2 cellular contexts compared by ENCODE assay signal in the genomic region with DNA sequence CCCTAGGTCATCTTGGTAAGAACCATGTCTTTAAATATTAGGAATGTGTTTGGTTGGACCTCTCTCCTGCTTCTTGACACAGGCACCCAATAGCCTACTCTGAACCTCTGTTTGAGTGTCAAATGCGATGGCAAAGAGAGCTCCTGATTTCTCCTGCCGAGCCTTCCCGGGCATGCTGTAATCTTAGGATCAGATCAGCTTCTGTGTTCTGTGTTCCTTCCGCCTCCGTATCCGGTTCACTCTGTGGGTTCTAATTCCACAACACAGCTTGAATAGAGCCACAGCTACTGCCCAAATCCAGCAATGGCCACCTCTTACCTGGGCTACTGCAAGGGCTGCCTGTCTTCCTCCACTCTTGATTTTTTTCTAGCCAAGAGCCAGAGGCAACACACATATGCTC.
TF ChIP-seq lines count a peak whose summit lies in the region.

No MANE protein-coding gene starts in this region.

TF ChIP-seq in HepG2, 621 proteins besides CTCF, POLR2A, EP300 and RAD21:
- no peak for TF ChIP-seq ZNF3 (CRISPR knock-in tag; IDR thresholded peaks at IDR 0.05)
- TF ChIP-seq SETDB1 (CRISPR knock-in tag; IDR thresholded peaks at IDR 0.05; ENCODE audit: borderline replicate concordance) = no peak
- TF ChIP-seq KDM3A (CRISPR knock-in tag; IDR thresholded peaks at IDR 0.05; ENCODE audit: low read depth) = no peak
- TF ChIP-seq ZNF629 (CRISPR knock-in tag; conservative IDR thresholded peaks at IDR 0.05) = no peak
- TF ChIP-seq MEIS1 (CRISPR knock-in tag; IDR thresholded peaks at IDR 0.05; ENCODE audit: borderline replicate concordance) = no peak
- TF ChIP-seq GATAD2A (CRISPR knock-in tag; IDR thresholded peaks at IDR 0.05) = no peak
- no peak for TF ChIP-seq ZXDC (CRISPR knock-in tag; IDR thresholded peaks at IDR 0.05)

TF ChIP-seq in endothelial cell of umbilical vein, 7 proteins besides CTCF, POLR2A, EP300 and RAD21:
- TF ChIP-seq GATA2 (IDR thresholded peaks at IDR 0.05; ENCODE audit: insufficient read depth, insufficient read length, low read depth, low read length) = peak; percentile 23
- TF ChIP-seq JUN (IDR thresholded peaks at IDR 0.05; ENCODE audit: borderline replicate concordance, insufficient read depth, insufficient read length, low read depth) = no peak
TF ChIP-seq in endothelial cell of umbilical vein: peak in this region for 1.
